In the genomic region with DNA sequence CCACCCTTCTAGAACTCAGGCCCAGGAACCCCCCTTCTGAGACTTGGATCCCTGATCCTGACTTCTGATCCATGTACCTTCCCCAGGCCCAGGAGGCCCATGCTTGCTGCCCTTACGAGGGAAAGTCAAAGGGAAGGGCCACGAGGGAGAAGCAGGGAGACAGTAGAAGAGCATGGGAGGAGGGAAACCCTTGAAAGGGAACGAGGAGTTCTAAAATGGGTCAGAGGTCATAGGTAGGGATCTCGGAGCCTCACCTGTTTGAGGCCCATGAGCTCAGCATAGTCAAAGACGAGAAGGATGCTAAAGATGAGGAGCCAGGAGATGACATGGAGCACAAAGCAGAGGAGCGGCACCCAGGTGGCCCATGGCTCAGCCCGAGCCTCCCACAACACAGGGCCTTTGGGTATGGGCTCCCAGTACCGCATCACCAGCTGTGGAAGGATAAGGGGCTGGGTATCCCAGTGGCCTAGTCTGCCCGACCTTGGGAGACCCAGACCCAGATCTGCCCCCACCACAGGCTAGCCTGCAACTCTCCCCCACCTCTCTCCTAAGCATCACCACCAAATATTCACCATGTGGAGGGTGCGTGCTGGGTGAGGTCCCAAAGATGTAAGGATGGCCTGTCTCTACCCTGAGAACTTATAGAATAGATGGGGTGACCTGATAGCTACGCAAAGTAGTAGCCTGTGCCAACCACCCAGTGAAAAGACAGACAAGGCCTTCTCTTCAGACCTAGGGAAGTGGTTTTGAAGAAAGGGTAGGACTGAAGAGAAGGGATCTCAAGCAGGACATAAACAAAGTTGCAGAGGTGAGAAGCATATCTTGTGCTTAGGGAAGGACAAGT, we compare ENCODE assay signal across 1 cellular context.
TF ChIP-seq lines count a peak whose summit lies in the region.

No MANE protein-coding gene starts in this region.

TF ChIP-seq in HepG2, 621 proteins besides CTCF, POLR2A, EP300 and RAD21:
- TF ChIP-seq RBAK (CRISPR knock-in tag; IDR thresholded peaks at IDR 0.05) (no peak), KDM5A (IDR thresholded peaks at IDR 0.05; ENCODE audit: borderline replicate concordance, low read length) (no peak), ZNF274 (CRISPR knock-in tag; IDR thresholded peaks at IDR 0.05) (no peak), MAFK (conservative IDR thresholded peaks at IDR 0.05 in 1 of 2, IDR thresholded peaks at IDR 0.05 in 1 of 2; ENCODE audit: low read length in 2 of 2) (no peak), PCBP1 (IDR thresholded peaks at IDR 0.05; ENCODE audit: borderline replicate concordance, low read depth, low read length) (no peak), ARNT (IDR thresholded peaks at IDR 0.05) (no peak), ZNF180 (CRISPR knock-in tag; IDR thresholded peaks at IDR 0.05; ENCODE audit: borderline replicate concordance, low read depth) (no peak), ZFP36 (IDR thresholded peaks at IDR 0.05; ENCODE audit: borderline replicate concordance, low read depth, low read length, partially characterized antibody) (no peak), ZNF747 (CRISPR knock-in tag; IDR thresholded peaks at IDR 0.05; ENCODE audit: borderline replicate concordance) (no peak)
- TF ChIP-seq, protein P1, sequence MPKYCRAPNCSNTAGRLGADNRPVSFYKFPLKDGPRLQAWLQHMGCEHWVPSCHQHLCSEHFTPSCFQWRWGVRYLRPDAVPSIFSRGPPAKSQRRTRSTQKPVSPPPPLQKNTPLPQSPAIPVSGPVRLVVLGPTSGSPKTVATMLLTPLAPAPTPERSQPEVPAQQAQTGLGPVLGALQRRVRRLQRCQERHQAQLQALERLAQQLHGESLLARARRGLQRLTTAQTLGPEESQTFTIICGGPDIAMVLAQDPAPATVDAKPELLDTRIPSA (CRISPR knock-in tag; IDR thresholded peaks at IDR 0.05; ENCODE audit: borderline replicate concordance), result no peak
- TF ChIP-seq, protein P2, sequence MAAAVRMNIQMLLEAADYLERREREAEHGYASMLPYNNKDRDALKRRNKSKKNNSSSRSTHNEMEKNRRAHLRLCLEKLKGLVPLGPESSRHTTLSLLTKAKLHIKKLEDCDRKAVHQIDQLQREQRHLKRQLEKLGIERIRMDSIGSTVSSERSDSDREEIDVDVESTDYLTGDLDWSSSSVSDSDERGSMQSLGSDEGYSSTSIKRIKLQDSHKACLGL (CRISPR knock-in tag; IDR thresholded peaks at IDR 0.05), result no peak
- TF ChIP-seq, protein P3, sequence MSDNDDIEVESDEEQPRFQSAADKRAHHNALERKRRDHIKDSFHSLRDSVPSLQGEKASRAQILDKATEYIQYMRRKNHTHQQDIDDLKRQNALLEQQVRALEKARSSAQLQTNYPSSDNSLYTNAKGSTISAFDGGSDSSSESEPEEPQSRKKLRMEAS (IDR thresholded peaks at IDR 0.05), result no peak
- TF ChIP-seq, protein P4, sequence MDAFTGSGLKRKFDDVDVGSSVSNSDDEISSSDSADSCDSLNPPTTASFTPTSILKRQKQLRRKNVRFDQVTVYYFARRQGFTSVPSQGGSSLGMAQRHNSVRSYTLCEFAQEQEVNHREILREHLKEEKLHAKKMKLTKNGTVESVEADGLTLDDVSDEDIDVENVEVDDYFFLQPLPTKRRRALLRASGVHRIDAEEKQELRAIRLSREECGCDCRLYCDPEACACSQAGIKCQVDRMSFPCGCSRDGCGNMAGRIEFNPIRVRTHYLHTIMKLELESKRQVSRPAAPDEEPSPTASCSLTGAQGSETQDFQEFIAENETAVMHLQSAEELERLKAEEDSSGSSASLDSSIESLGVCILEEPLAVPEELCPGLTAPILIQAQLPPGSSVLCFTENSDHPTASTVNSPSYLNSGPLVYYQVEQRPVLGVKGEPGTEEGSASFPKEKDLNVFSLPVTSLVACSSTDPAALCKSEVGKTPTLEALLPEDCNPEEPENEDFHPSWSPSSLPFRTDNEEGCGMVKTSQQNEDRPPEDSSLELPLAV (CRISPR knock-in tag; conservative IDR thresholded peaks at IDR 0.05; ENCODE audit: low read depth), result no peak
- TF ChIP-seq, protein P5, sequence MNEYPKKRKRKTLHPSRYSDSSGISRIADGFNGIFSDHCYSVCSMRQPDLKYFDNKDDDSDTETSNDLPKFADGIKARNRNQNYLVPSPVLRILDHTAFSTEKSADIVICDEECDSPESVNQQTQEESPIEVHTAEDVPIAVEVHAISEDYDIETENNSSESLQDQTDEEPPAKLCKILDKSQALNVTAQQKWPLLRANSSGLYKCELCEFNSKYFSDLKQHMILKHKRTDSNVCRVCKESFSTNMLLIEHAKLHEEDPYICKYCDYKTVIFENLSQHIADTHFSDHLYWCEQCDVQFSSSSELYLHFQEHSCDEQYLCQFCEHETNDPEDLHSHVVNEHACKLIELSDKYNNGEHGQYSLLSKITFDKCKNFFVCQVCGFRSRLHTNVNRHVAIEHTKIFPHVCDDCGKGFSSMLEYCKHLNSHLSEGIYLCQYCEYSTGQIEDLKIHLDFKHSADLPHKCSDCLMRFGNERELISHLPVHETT (CRISPR knock-in tag; conservative IDR thresholded peaks at IDR 0.05), result no peak
